8 cellular contexts compared by ENCODE assay signal in the genomic region with DNA sequence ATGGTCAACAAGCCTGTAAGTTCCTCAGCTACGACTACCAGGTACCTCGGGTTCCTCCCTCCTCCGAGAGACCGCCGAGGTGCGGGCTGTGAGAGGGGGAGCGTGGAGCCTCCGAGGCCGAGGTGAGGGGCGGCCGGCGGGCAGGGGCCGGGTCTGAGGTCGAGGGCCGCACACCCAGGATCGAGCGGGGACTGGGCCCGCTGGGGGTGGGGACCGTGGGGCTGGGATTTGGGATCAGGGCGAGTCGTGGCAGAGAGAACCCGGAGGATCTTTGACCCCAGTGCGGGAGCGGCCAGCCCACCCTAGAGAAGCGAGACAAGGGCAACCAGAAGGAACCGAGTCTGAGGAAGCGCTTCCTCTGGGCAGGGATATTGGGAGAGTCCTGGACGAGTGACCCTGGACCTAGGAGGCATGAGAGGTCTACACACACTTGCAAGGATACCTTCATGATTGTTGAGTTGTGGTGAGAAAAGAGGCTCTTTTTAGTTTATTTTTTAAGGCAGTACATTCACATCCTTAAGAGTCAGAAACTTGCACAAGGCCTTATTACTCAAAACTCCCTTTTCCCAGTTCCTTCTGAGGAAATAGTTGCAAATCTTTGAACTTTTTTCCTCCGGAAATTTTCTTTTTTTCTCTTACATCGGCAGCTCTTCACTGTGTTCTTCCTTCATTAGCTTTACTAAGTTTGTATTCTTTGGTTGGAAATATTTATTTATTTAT. TPM values are rescaled to one million over a fixed set of nuclear protein-coding genes. Genes with fewer than 3 reads are reported as not detected.
A peak's percentile ranks its signal among the peaks of the same experiment; 100 is the strongest.
DNase-seq lines count a peak whose midpoint lies in the region; ATAC-seq lines count a peak whose summit lies in the region.

No MANE protein-coding gene starts in this region.

- POLR2A ChIA-PET in activated naive CD8-positive, alpha-beta T cell treated with anti-CD3 and anti-CD28 coated beads, Interleukin-2, amount 10 ng/mL, durations not matched to agents 7 days and 5 days (lab: Charles Lee): interaction anchor here (0.6 to 6.8 kb wide), 12 partner anchors 10 to 144 kb away, joined by 3 to 81 read pairs (median 8); partner anchors contain the start of gene HNRNPF

- peak overlapping the region; percentile 86 for H3K27ac Mint-ChIP-seq in T-helper 2 cell treated with Interferon-gamma antibody and Interleukin-4, amounts not matched to agents 5 μg/mL and 100 μg/mL, for 36 hours
- H3K27ac Mint-ChIP-seq in activated naive CD8-positive, alpha-beta T cell treated with anti-CD3 and anti-CD28 coated beads, Interleukin-2, amount 10 ng/mL, durations not matched to agents 7 days and 5 days: peak overlapping the region; percentile 83
- H3K27ac Mint-ChIP-seq in stimulated activated effector memory CD8-positive, alpha-beta T cell treated with anti-CD3 and anti-CD28 coated beads, Interleukin-12 subunit alpha, Interleukin-12 subunit beta, amount 100 ng/mL, for 72 hours: peak overlapping the region; percentile 97

- H3K4me3 ChIP-seq in iPS DF 6.9 (ENCODE audit: low read length): peak overlapping the region; percentile 88; the same call in 1 of the 2 replicates

- peaks cover 11% of the 10 kb centered on the region for H3K4me1 Mint-ChIP-seq in T-helper 2 cell treated with Interferon-gamma antibody and Interleukin-4, amounts not matched to agents 5 μg/mL and 100 μg/mL, for 36 hours (ENCODE audit: low read depth)
- peaks cover 13% of the 10 kb centered on the region for H3K4me1 Mint-ChIP-seq in activated naive CD8-positive, alpha-beta T cell treated with anti-CD3 and anti-CD28 coated beads, Interleukin-2, amount 10 ng/mL, durations not matched to agents 7 days and 5 days
- H3K4me1 Mint-ChIP-seq in stimulated activated effector memory CD8-positive, alpha-beta T cell treated with anti-CD3 and anti-CD28 coated beads, Interleukin-12 subunit alpha, Interleukin-12 subunit beta, amount 100 ng/mL, for 72 hours: peaks cover 18% of the 10 kb centered on the region

- no CpG with 5 or more reads among the region's 30 CpGs for WGBS in iPS DF 6.9 (ENCODE audit: insufficient coverage, insufficient read length)

- no peaks in the 10 kb centered on the region for H3K4me1 ChIP-seq in iPS DF 6.9 (ENCODE audit: control insufficient read depth, insufficient read depth, low read length)

- H3K9me3 ChIP-seq in iPS DF 6.9 (ENCODE audit: control insufficient read depth, insufficient read depth, low read length): no peaks in the 10 kb centered on the region

- H3K27ac ChIP-seq in iPS DF 6.9 (ENCODE audit: low read length): no peak overlapping the region

- DNase-seq in T-helper 2 cell treated with Interferon-gamma antibody and Interleukin-4, amounts not matched to agents 5 μg/mL and 100 μg/mL, for 36 hours (ENCODE audit: low spot score): no peak
- DNase-seq in T-helper 2 cell (no peak), iPS DF 6.9 (ENCODE audit: low read depth, low spot score) (no peak), germinal center (ENCODE audit: low spot score) (no peak), SW 1271 (lab: John Stamatoyannopoulos, UW) (no peak)
- DNase-seq in activated naive CD8-positive, alpha-beta T cell treated with anti-CD3 and anti-CD28 coated beads, Interleukin-2, amount 10 ng/mL, durations not matched to agents 7 days and 5 days: no peak
- no peak for DNase-seq in stimulated activated effector memory CD8-positive, alpha-beta T cell treated with anti-CD3 and anti-CD28 coated beads, Interleukin-12 subunit alpha, Interleukin-12 subunit beta, amount 100 ng/mL, for 72 hours (ENCODE audit: low spot score in 2 of 2)

- peak; percentile 81 for ATAC-seq in activated naive CD8-positive, alpha-beta T cell treated with anti-CD3 and anti-CD28 coated beads, Interleukin-2, amount 10 ng/mL, durations not matched to agents 7 days and 5 days (ENCODE audit: low read depth)
- ATAC-seq in stimulated activated effector memory CD8-positive, alpha-beta T cell treated with anti-CD3 and anti-CD28 coated beads, Interleukin-12 subunit alpha, Interleukin-12 subunit beta, amount 100 ng/mL, for 72 hours: no peak
- ATAC-seq in HG03571 (IDR thresholded peaks at IDR 0.05; ENCODE audit: unreplicated experiment): no peak

- peaks cover 9% of the 10 kb centered on the region for H3K36me3 Mint-ChIP-seq in T-helper 2 cell treated with Interferon-gamma antibody and Interleukin-4, amounts not matched to agents 5 μg/mL and 100 μg/mL, for 36 hours (ENCODE audit: low read depth)
- H3K36me3 Mint-ChIP-seq in activated naive CD8-positive, alpha-beta T cell treated with anti-CD3 and anti-CD28 coated beads, Interleukin-2, amount 10 ng/mL, durations not matched to agents 7 days and 5 days: peaks cover 6% of the 10 kb centered on the region
- peaks cover 16% of the 10 kb centered on the region for H3K36me3 Mint-ChIP-seq in stimulated activated effector memory CD8-positive, alpha-beta T cell treated with anti-CD3 and anti-CD28 coated beads, Interleukin-12 subunit alpha, Interleukin-12 subunit beta, amount 100 ng/mL, for 72 hours

- H3K4me3 Mint-ChIP-seq in T-helper 2 cell treated with Interferon-gamma antibody and Interleukin-4, amounts not matched to agents 5 μg/mL and 100 μg/mL, for 36 hours: peak overlapping the region; percentile 91
- H3K4me3 Mint-ChIP-seq in activated naive CD8-positive, alpha-beta T cell treated with anti-CD3 and anti-CD28 coated beads, Interleukin-2, amount 10 ng/mL, durations not matched to agents 7 days and 5 days: peak overlapping the region; percentile 97
- peak overlapping the region; percentile 96 for H3K4me3 Mint-ChIP-seq in stimulated activated effector memory CD8-positive, alpha-beta T cell treated with anti-CD3 and anti-CD28 coated beads, Interleukin-12 subunit alpha, Interleukin-12 subunit beta, amount 100 ng/mL, for 72 hours

- H3K9me3 Mint-ChIP-seq in T-helper 2 cell treated with Interferon-gamma antibody and Interleukin-4, amounts not matched to agents 5 μg/mL and 100 μg/mL, for 36 hours: no peaks in the 10 kb centered on the region
- no peaks in the 10 kb centered on the region for H3K9me3 Mint-ChIP-seq in activated naive CD8-positive, alpha-beta T cell treated with anti-CD3 and anti-CD28 coated beads, Interleukin-2, amount 10 ng/mL, durations not matched to agents 7 days and 5 days
- no peaks in the 10 kb centered on the region for H3K9me3 Mint-ChIP-seq in stimulated activated effector memory CD8-positive, alpha-beta T cell treated with anti-CD3 and anti-CD28 coated beads, Interleukin-12 subunit alpha, Interleukin-12 subunit beta, amount 100 ng/mL, for 72 hours

- no peaks in the 10 kb centered on the region for H3K27me3 Mint-ChIP-seq in T-helper 2 cell treated with Interferon-gamma antibody and Interleukin-4, amounts not matched to agents 5 μg/mL and 100 μg/mL, for 36 hours (ENCODE audit: low read depth)
- H3K27me3 Mint-ChIP-seq in activated naive CD8-positive, alpha-beta T cell treated with anti-CD3 and anti-CD28 coated beads, Interleukin-2, amount 10 ng/mL, durations not matched to agents 7 days and 5 days: no peaks in the 10 kb centered on the region

- no peaks in the 10 kb centered on the region for H3K36me3 ChIP-seq in iPS DF 6.9 (ENCODE audit: control insufficient read depth, insufficient read depth, low read length)

- H3K27me3 ChIP-seq in iPS DF 6.9 (ENCODE audit: control insufficient read depth, insufficient read depth, low read length): no peaks in the 10 kb centered on the region

RNA-seq across cellular contexts. Expression of gene ZNF487, which starts 0.4 kb away (rescaled TPM):
- total RNA-seq in activated naive CD8-positive, alpha-beta T cell treated with anti-CD3 and anti-CD28 coated beads, Interleukin-2, amount 10 ng/mL, durations not matched to agents 7 days and 5 days: 1 to 10 TPM; 3.3 to 3.4 TPM

RNA-seq across cellular contexts. Expression of gene HNRNPF, which starts 28.3 kb away (rescaled TPM):
- total RNA-seq in activated naive CD8-positive, alpha-beta T cell treated with anti-CD3 and anti-CD28 coated beads, Interleukin-2, amount 10 ng/mL, durations not matched to agents 7 days and 5 days: 100 to 1,000 TPM; 347 to 351 TPM
